In the genomic region with DNA sequence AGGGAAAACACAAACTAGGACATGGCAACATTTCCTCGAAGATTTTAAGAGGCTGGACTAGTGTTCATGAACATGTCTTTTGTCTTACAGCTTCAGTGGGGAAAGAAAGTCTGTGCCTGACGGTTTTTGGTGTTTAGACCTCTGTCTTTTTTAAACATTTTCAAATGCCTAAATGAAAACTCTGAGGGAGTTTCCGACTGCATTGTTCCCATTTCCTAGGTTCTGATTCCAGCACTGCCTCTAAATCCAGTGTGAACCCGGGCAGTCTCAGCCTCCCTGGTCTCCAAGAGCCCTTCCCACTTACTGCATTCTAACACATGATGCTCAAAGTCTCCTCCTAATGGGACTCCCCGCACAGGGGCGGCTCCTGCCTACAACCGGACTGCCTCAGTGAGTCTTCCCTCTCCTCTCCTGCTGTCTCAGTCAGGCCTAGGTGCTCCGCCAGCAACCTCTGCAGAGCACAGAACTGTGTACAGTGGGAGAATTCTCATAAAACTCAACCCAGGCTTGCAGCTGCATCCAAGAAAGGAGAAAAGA, we compare ENCODE assay signal across 2 cellular contexts.
TF ChIP-seq lines count a peak whose summit lies in the region.

No MANE protein-coding gene starts in this region.

TF ChIP-seq in SK-N-SH, 30 proteins besides CTCF, POLR2A, EP300 and RAD21 (continued from another document):
- TF ChIP-seq, protein P1, sequence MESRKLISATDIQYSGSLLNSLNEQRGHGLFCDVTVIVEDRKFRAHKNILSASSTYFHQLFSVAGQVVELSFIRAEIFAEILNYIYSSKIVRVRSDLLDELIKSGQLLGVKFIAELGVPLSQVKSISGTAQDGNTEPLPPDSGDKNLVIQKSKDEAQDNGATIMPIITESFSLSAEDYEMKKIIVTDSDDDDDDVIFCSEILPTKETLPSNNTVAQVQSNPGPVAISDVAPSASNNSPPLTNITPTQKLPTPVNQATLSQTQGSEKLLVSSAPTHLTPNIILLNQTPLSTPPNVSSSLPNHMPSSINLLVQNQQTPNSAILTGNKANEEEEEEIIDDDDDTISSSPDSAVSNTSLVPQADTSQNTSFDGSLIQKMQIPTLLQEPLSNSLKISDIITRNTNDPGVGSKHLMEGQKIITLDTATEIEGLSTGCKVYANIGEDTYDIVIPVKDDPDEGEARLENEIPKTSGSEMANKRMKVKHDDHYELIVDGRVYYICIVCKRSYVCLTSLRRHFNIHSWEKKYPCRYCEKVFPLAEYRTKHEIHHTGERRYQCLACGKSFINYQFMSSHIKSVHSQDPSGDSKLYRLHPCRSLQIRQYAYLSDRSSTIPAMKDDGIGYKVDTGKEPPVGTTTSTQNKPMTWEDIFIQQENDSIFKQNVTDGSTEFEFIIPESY (IDR thresholded peaks at IDR 0.05; ENCODE audit: borderline replicate concordance, low read depth): no peak
- TF ChIP-seq MEF2A (IDR thresholded peaks at IDR 0.05; ENCODE audit: borderline replicate concordance, low read depth) (no peak), GATA2 (CRISPR knock-in tag; IDR thresholded peaks at IDR 0.05) (no peak), ELF1 (IDR thresholded peaks at IDR 0.05) (no peak), GABPA (IDR thresholded peaks at IDR 0.05; ENCODE audit: low read depth) (no peak), RCOR1 (IDR thresholded peaks at IDR 0.05; ENCODE audit: low read length) (no peak), RFX5 (IDR thresholded peaks at IDR 0.05; ENCODE audit: low read length) (no peak), NFIC (IDR thresholded peaks at IDR 0.05; ENCODE audit: borderline replicate concordance) (no peak), TCF12 (IDR thresholded peaks at IDR 0.05) (no peak)
- TF ChIP-seq, protein P2, sequence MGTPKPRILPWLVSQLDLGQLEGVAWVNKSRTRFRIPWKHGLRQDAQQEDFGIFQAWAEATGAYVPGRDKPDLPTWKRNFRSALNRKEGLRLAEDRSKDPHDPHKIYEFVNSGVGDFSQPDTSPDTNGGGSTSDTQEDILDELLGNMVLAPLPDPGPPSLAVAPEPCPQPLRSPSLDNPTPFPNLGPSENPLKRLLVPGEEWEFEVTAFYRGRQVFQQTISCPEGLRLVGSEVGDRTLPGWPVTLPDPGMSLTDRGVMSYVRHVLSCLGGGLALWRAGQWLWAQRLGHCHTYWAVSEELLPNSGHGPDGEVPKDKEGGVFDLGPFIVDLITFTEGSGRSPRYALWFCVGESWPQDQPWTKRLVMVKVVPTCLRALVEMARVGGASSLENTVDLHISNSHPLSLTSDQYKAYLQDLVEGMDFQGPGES (IDR thresholded peaks at IDR 0.05; ENCODE audit: low read depth, low read length): no peak
TF ChIP-seq in SK-N-SH: peak in this region for 0.

TF ChIP-seq in SK-N-SH treated with all-trans-retinoic acid at 6 μM for 48 hours, 23 proteins besides CTCF, POLR2A, EP300 and RAD21 (continued from another document):
- no peak for TF ChIP-seq BACH2 (CRISPR knock-in tag; IDR thresholded peaks at IDR 0.05; ENCODE audit: borderline replicate concordance)
- TF ChIP-seq, protein P3, sequence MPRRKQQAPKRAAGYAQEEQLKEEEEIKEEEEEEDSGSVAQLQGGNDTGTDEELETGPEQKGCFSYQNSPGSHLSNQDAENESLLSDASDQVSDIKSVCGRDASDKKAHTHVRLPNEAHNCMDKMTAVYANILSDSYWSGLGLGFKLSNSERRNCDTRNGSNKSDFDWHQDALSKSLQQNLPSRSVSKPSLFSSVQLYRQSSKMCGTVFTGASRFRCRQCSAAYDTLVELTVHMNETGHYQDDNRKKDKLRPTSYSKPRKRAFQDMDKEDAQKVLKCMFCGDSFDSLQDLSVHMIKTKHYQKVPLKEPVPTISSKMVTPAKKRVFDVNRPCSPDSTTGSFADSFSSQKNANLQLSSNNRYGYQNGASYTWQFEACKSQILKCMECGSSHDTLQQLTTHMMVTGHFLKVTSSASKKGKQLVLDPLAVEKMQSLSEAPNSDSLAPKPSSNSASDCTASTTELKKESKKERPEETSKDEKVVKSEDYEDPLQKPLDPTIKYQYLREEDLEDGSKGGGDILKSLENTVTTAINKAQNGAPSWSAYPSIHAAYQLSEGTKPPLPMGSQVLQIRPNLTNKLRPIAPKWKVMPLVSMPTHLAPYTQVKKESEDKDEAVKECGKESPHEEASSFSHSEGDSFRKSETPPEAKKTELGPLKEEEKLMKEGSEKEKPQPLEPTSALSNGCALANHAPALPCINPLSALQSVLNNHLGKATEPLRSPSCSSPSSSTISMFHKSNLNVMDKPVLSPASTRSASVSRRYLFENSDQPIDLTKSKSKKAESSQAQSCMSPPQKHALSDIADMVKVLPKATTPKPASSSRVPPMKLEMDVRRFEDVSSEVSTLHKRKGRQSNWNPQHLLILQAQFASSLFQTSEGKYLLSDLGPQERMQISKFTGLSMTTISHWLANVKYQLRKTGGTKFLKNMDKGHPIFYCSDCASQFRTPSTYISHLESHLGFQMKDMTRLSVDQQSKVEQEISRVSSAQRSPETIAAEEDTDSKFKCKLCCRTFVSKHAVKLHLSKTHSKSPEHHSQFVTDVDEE (CRISPR knock-in tag; IDR thresholded peaks at IDR 0.05): no peak
- TF ChIP-seq TOX (CRISPR knock-in tag; IDR thresholded peaks at IDR 0.05; ENCODE audit: borderline replicate concordance): no peak
- TF ChIP-seq, protein P4, sequence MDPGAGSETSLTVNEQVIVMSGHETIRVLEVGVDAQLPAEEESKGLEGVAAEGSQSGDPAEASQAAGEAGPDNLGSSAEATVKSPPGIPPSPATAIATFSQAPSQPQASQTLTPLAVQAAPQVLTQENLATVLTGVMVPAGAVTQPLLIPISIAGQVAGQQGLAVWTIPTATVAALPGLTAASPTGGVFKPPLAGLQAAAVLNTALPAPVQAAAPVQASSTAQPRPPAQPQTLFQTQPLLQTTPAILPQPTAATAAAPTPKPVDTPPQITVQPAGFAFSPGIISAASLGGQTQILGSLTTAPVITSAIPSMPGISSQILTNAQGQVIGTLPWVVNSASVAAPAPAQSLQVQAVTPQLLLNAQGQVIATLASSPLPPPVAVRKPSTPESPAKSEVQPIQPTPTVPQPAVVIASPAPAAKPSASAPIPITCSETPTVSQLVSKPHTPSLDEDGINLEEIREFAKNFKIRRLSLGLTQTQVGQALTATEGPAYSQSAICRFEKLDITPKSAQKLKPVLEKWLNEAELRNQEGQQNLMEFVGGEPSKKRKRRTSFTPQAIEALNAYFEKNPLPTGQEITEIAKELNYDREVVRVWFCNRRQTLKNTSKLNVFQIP (CRISPR knock-in tag; IDR thresholded peaks at IDR 0.05; ENCODE audit: borderline replicate concordance, low read depth): no peak
- TF ChIP-seq ZFP3 (CRISPR knock-in tag; IDR thresholded peaks at IDR 0.05): no peak
- no peak for TF ChIP-seq ESRRG (CRISPR knock-in tag; IDR thresholded peaks at IDR 0.05)
- TF ChIP-seq TCF4 (CRISPR knock-in tag; IDR thresholded peaks at IDR 0.05; ENCODE audit: borderline replicate concordance): no peak
- TF ChIP-seq, protein P5, sequence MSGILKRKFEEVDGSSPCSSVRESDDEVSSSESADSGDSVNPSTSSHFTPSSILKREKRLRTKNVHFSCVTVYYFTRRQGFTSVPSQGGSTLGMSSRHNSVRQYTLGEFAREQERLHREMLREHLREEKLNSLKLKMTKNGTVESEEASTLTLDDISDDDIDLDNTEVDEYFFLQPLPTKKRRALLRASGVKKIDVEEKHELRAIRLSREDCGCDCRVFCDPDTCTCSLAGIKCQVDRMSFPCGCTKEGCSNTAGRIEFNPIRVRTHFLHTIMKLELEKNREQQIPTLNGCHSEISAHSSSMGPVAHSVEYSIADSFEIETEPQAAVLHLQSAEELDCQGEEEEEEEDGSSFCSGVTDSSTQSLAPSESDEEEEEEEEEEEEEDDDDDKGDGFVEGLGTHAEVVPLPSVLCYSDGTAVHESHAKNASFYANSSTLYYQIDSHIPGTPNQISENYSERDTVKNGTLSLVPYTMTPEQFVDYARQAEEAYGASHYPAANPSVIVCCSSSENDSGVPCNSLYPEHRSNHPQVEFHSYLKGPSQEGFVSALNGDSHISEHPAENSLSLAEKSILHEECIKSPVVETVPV (CRISPR knock-in tag; IDR thresholded peaks at IDR 0.05): no peak
- no peak for TF ChIP-seq CSDC2 (CRISPR knock-in tag; IDR thresholded peaks at IDR 0.05)
- TF ChIP-seq GLIS3 (CRISPR knock-in tag; IDR thresholded peaks at IDR 0.05): no peak
- TF ChIP-seq ISL1 (CRISPR knock-in tag; IDR thresholded peaks at IDR 0.05): no peak
- TF ChIP-seq SNAI2 (CRISPR knock-in tag; IDR thresholded peaks at IDR 0.05): no peak
- no peak for TF ChIP-seq RARB (CRISPR knock-in tag; IDR thresholded peaks at IDR 0.05)
- TF ChIP-seq ZNF70 (CRISPR knock-in tag; IDR thresholded peaks at IDR 0.05): no peak
- TF ChIP-seq OSR1 (CRISPR knock-in tag; IDR thresholded peaks at IDR 0.05): no peak
- no peak for TF ChIP-seq ZNF565 (CRISPR knock-in tag; conservative IDR thresholded peaks at IDR 0.05; ENCODE audit: low read depth)
